Comparison of ENCODE assay signal across 27 cellular contexts in genomic region chr1:57470028-57470427, GRCh38. TPM values are rescaled to one million over a fixed set of nuclear protein-coding genes. Genes with fewer than 3 reads are reported as not detected.
DNase-seq lines count a peak whose midpoint lies in the region; ATAC-seq, FAIRE-seq and TF ChIP-seq lines count a peak whose summit lies in the region.
"Had no signal": no experiment of that assay in that cellular context is flagged by ENCODE, and none has a peak within 500 bp of the region (broad histone marks: within the 10 kb centered on the region; RNA-seq: fewer than 3 reads in every experiment).

No MANE protein-coding gene starts in this region.

- peak; percentile 84 for FAIRE-seq in astrocyte (lab: Jason Lieb, UNC)
- FAIRE-seq: colon, D721Med, frontal cortex, kidney, urothelium cell line had no signal

- ATAC-seq in GM19397 (IDR thresholded peaks at IDR 0.05; ENCODE audit: unreplicated experiment) = no peak
- ATAC-seq: right lobe of liver had no signal

- H3K4me3 ChIP-seq in A673 (ENCODE audit: low read depth, low read length, poor library complexity, severe bottlenecking) = no peak overlapping the region
- H3K4me3 ChIP-seq in astrocyte (ENCODE audit: insufficient read depth, low read depth, low read length) = no peak overlapping the region
- no peak overlapping the region for H3K4me3 ChIP-seq in fibroblast of the aortic adventitia (ENCODE audit: low read depth, low read length)
- H3K4me3 ChIP-seq: ovary, right lobe of liver had no signal

- no peak overlapping the region for H3K27ac ChIP-seq in A673 (ENCODE audit: low read depth, low read length, poor library complexity, severe bottlenecking)
- no peak overlapping the region for H3K27ac ChIP-seq in astrocyte (ENCODE audit: low read depth, low read length)
- H3K27ac ChIP-seq: 22Rv1, C4-2B, ovary, right lobe of liver had no signal

- CTCF ChIA-PET in A673 (lab: Charles Lee) = no interaction called here

- H3K27me3 Mint-ChIP-seq in HFFc6 (ENCODE audit: insufficient read depth) (no peaks in the 10 kb centered on the region), astrocyte (ENCODE audit: low read depth, unreplicated experiment) (no peaks in the 10 kb centered on the region)
- H3K27me3 Mint-ChIP-seq: activated B cell treated with CpG ODN at 0.5 μM for 24 hours had no signal

- no peaks in the 10 kb centered on the region for H3K36me3 ChIP-seq in A673 (ENCODE audit: insufficient read depth, low read length, poor library complexity, severe bottlenecking)
- H3K36me3 ChIP-seq in astrocyte (ENCODE audit: insufficient read depth, low read length) = no peaks in the 10 kb centered on the region
- H3K36me3 ChIP-seq: ovary, right lobe of liver had no signal

- in situ Hi-C loops in GM13977 (cut with MboI; ENCODE audit: low pct_unique_long_range_greater_than_20kb, low sequenced_read_pairs, unreplicated experiment) = no loop called here

- H3K36me3 Mint-ChIP-seq in HFFc6 (ENCODE audit: low read depth) (no peaks in the 10 kb centered on the region), astrocyte (ENCODE audit: low read depth, unreplicated experiment) (no peaks in the 10 kb centered on the region)
- H3K36me3 Mint-ChIP-seq: naive B cell had no signal

- H3K27ac Mint-ChIP-seq in HFFc6 (peak overlapping the region; percentile 7; the same call in 1 of the 2 replicates), astrocyte (ENCODE audit: unreplicated experiment) (no peak overlapping the region)
- H3K27ac Mint-ChIP-seq: activated B cell treated with CpG ODN at 0.5 μM for 24 hours, H9, naive B cell had no signal

- H3K27me3 ChIP-seq in A673 (replicated peaks; ENCODE audit: insufficient read depth, low read depth, low read length, poor library complexity) = no peaks in the 10 kb centered on the region
- H3K27me3 ChIP-seq in astrocyte (ENCODE audit: insufficient read depth, low read length) = no peaks in the 10 kb centered on the region
- H3K27me3 ChIP-seq: ovary, right lobe of liver had no signal

- no peak overlapping the region for H2AFZ ChIP-seq in astrocyte (ENCODE audit: low read depth, low read length)

- H3K79me2 ChIP-seq in astrocyte (ENCODE audit: insufficient read depth, low read length) = no peaks in the 10 kb centered on the region

- H3K4me1 ChIP-seq in A673 (ENCODE audit: insufficient read depth, low read length, poor library complexity, severe bottlenecking) (peaks cover 50% of the 10 kb centered on the region), astrocyte (ENCODE audit: insufficient read depth, low read length) (peaks cover 24% of the 10 kb centered on the region)
- H3K4me1 ChIP-seq: right lobe of liver had no signal

- H3K9ac ChIP-seq in astrocyte (ENCODE audit: low read length) = no peak overlapping the region

- DNase-seq in A673 (ENCODE audit: low spot score) (peak; percentile 37), HFFc6 (peak; percentile 41), astrocyte (ENCODE audit: low read depth) (peak; percentile 78), fibroblast of the aortic adventitia (ENCODE audit: low read depth) (peak; percentile 74), cerebellar nuclear complex (lab: John Stamatoyannopoulos, UW) (no peak), GM13977 (ENCODE audit: low spot score) (no peak), NCI-H1105 treated with DMSO at 0.1 percent for 48 hours (lab: John Stamatoyannopoulos, UW) (no peak)
- DNase-seq: activated B cell treated with CpG ODN at 0.5 μM for 24 hours; activated CD4-positive, alpha-beta T cell treated with anti-CD3 and anti-CD28 coated beads, Interleukin-2, amount 50 U/mL, for 48 hours; aorta; H9; hypothalamus; kidney; mammary epithelial cell; naive B cell; NCI-H1417; NCI-H510A treated with DMSO at 0.1 percent for 48 hours; ovary; right lobe of liver had no signal

- H3K9me3 ChIP-seq in A673 (ENCODE audit: low read depth, low read length, poor library complexity, severe bottlenecking) (peaks cover 3% of the 10 kb centered on the region), astrocyte (ENCODE audit: insufficient read depth, low read depth, low read length) (no peaks in the 10 kb centered on the region)
- H3K9me3 ChIP-seq: ovary, right lobe of liver had no signal

- H4K20me1 ChIP-seq in astrocyte (ENCODE audit: insufficient read depth, low read length) = no peaks in the 10 kb centered on the region

- H3K4me2 ChIP-seq in astrocyte (ENCODE audit: low read length) = peak overlapping the region; percentile 59

- H3K4me1 Mint-ChIP-seq in HFFc6 (ENCODE audit: low read depth) (peaks cover 67% of the 10 kb centered on the region), astrocyte (ENCODE audit: low read depth, unreplicated experiment) (peaks cover 17% of the 10 kb centered on the region)
- H3K4me1 Mint-ChIP-seq: activated B cell treated with CpG ODN at 0.5 μM for 24 hours, naive B cell had no signal

- TF ChIP-seq CTCF in A673 (conservative IDR thresholded peaks at IDR 0.05; ENCODE audit: low read depth, low read length) = no peak
- TF ChIP-seq CTCF in HFFc6 (IDR thresholded peaks at IDR 0.05) = no peak
- TF ChIP-seq CTCF in astrocyte (IDR thresholded peaks at IDR 0.05; ENCODE audit: insufficient read depth, low read depth, low read length) = no peak
- TF ChIP-seq CTCF in fibroblast of the aortic adventitia (IDR thresholded peaks at IDR 0.05; ENCODE audit: insufficient read depth, low read length) = no peak
- no peak for TF ChIP-seq CTCF in GM13977 (IDR thresholded peaks at IDR 0.05; ENCODE audit: extremely low read depth, insufficient read depth, missing control alignments)

- no peak overlapping the region for H3K4me3 Mint-ChIP-seq in HFFc6
- H3K4me3 Mint-ChIP-seq in astrocyte (ENCODE audit: unreplicated experiment) = no peak overlapping the region
- H3K4me3 Mint-ChIP-seq: activated B cell treated with CpG ODN at 0.5 μM for 24 hours, H9, naive B cell had no signal

- POLR2A ChIA-PET in A673 (lab: Charles Lee; ENCODE audit: low non-redundant PET) = no interaction called here

- no TSS peak for BruUV-seq in A673 (replicated peaks; lab: Mats Ljungman, UMichigan)

- H3K9me3 Mint-ChIP-seq in HFFc6 (no peaks in the 10 kb centered on the region), astrocyte (ENCODE audit: unreplicated experiment) (no peaks in the 10 kb centered on the region)
- H3K9me3 Mint-ChIP-seq: activated B cell treated with CpG ODN at 0.5 μM for 24 hours had no signal

- intact Hi-C loops in A673 (cut with micrococcal nuclease; ENCODE audit: unreplicated experiment) = no loop called here

RNA-seq across cellular contexts. Expression of gene DAB1, which starts 46.2 kb away (rescaled TPM):
- total RNA-seq in A673 (2021) = 112 and 113 TPM in 2 replicates
- 1 to 10 TPM in 1 of 6 experiments, under 1 TPM in 5; 0.13 to 1.2 (median 0.23) TPM for total RNA-seq in HFFc6 (2021; fragmentation: NEBNext Ultra II Directional; extraction: Animal tissue kit (Norgen Biotek cat#: 25700))
- total RNA-seq in astrocyte = 0.91 and 1.6 TPM in 2 replicates
- total RNA-seq in fibroblast of the aortic adventitia (ENCODE audit: low replicate concordance) = 0.45 and 3.2 TPM in 2 replicates
- total RNA-seq: activated B cell treated with CpG ODN at 0.5 μM for 24 hours, HT1080, mammary epithelial cell had no signal

Comparison
In these comparisons a context has a peak if more than half of its experiments do, and no peak if none do; other contexts are left out.
1. DNase-seq: peak in A673 (single experiment), HFFc6 (single experiment), astrocyte (single experiment) and fibroblast of the aortic adventitia (single experiment); none in cerebellar nuclear complex (0 of 2), GM13977 (single experiment) and NCI-H1105 treated with DMSO at 0.1 percent for 48 hours (single experiment).
2. RNA of gene DAB1, which starts 46.2 kb away (total RNA-seq): 112 to 113 TPM in A673; 0.91 to 1.6 TPM in astrocyte, 0.45 to 3.2 TPM in fibroblast of the aortic adventitia and 0.13 to 1.2 TPM in HFFc6; every median in the first group is over 10 times any median in the second.